In the genomic region with DNA sequence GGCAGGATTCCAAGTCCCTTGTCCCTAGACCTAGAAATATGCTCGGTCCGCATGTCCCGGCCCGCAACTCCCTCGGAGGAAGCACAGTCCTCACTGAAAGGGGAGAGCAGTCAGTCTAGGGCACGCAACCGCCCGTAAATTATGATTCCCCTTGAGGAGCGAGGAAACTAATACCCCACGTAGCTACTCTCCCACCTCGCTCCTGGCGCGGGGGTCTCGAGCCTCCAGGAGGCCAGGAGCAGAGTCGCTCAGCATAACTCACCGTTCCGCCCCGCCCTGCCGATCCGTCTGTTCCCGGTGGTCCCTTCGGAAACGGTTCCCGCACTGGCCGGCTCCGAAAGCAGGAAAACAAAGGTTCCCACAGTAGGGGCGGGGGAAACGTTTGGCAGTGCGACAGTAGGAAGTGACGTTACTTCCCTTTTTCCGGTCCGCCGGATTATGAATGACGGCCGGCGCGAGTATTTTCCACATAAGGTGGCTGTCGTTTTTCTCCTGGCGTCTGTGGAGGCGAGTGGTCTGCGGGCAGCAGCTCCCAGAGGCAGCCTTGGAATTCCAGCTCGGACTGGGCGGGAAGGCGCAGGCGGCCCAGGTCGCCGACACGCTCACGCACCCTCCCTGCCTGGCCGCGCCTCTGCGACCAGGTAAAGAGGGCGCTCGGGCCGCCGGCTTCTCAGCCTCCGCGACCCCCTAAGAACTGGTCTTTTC, we compare ENCODE assay signal across 8 cellular contexts. TPM values are rescaled to one million over a fixed set of nuclear protein-coding genes. Genes with fewer than 3 reads are reported as not detected.
A peak's percentile ranks its signal among the peaks of the same experiment; 100 is the strongest.
DNase-seq lines count a peak whose midpoint lies in the region; ATAC-seq and TF ChIP-seq lines count a peak whose summit lies in the region.

A gene with protein sequence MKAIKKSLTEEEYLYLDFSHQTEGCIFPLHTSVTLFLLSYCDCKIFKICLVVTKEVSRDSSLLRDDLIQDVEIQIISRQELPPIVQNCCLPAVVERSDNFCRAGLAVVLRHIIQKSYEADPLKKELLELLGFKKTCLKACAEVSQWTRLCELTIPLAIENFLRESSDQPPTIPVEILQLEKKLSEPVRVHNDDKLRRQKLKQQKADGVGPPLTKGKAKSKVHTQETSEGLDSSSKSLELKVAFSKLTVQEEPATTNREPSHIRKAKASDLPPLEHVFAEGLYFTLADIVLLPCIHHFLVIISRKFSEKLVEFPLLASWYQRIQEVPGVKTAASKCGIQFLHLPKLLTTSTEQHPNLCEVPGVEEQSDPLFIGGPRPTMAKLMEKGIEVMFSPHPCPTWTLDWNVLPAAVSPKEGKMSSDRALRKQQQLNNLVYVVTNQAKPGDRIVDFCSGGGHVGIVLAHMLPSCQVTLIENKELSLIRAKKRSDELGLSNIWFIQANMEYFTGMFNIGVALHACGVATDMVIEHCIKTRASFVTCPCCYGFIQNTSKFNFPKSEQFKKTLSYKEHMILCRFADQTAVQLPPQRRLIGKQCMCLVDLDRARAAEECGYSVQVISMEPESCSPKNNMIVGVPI (plus strand): TSS at position 409 of the 705 bp plus-strand sequence. CDS start 8,830 bp downstream, outside the sequence.
A gene with protein sequence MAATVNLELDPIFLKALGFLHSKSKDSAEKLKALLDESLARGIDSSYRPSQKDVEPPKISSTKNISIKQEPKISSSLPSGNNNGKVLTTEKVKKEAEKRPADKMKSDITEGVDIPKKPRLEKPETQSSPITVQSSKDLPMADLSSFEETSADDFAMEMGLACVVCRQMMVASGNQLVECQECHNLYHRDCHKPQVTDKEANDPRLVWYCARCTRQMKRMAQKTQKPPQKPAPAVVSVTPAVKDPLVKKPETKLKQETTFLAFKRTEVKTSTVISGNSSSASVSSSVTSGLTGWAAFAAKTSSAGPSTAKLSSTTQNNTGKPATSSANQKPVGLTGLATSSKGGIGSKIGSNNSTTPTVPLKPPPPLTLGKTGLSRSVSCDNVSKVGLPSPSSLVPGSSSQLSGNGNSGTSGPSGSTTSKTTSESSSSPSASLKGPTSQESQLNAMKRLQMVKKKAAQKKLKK (minus strand): TSS at position 314 of the 705 bp plus-strand sequence. CDS start 8,684 bp downstream, outside the sequence.

- H3K4me2 ChIP-seq in DND-41 (ENCODE audit: insufficient read depth, low read length), result peak within 1 kb of the TSS; percentile 94
- H3K4me2 ChIP-seq in GM23248 (ENCODE audit: unreplicated experiment), result peak within 1 kb of the TSS; percentile 99

- H3K9me3 ChIP-seq in DND-41 (ENCODE audit: insufficient read depth, low read length, severe bottlenecking) (no peaks in the 10 kb centered on the region), GM23248 (ENCODE audit: low read depth) (no peaks in the 10 kb centered on the region)

- H3K27ac ChIP-seq in DND-41 (ENCODE audit: low read length), result peak within 1 kb of the TSS; percentile 82
- peak within 1 kb of the TSS; percentile 64 for H3K27ac ChIP-seq in GM23248

- peak within 1 kb of the TSS; percentile 97 to 100 (median 100) for H3K4me3 Mint-ChIP-seq in naive B cell
- H3K4me3 Mint-ChIP-seq in stimulated activated memory B cell treated with anti-CD40 and anti-IgM and Interleukin-4, amounts not matched to agents 10 μg/mL and 1 μg/mL and 100 μg/mL, for 72 hours, result peak within 1 kb of the TSS; percentile 98

- peaks cover 44% of the 10 kb centered on the region for H3K4me1 ChIP-seq in DND-41 (ENCODE audit: insufficient read depth, low read length)
- H3K4me1 ChIP-seq in GM23248 (ENCODE audit: insufficient read depth), result peaks cover 25% of the 10 kb centered on the region

- no peak for TF ChIP-seq CTCF in DND-41 (IDR thresholded peaks at IDR 0.05; ENCODE audit: borderline replicate concordance, extremely low read depth, low read length, poor library complexity, severe bottlenecking)

- ATAC-seq in DND-41 (ENCODE audit: insufficient read depth, low read depth), result peak; percentile 89
- ATAC-seq in naive B cell (ENCODE audit: low read depth in 2 of 2), result peak; percentile 86 to 92
- peak; percentile 97 for ATAC-seq in stimulated activated memory B cell treated with anti-CD40 and anti-IgM and Interleukin-4, amounts not matched to agents 10 μg/mL and 1 μg/mL and 100 μg/mL, for 72 hours

- H3K36me3 Mint-ChIP-seq in naive B cell, result no peaks in the 10 kb centered on the region
- peaks cover 7% of the 10 kb centered on the region for H3K36me3 Mint-ChIP-seq in stimulated activated memory B cell treated with anti-CD40 and anti-IgM and Interleukin-4, amounts not matched to agents 10 μg/mL and 1 μg/mL and 100 μg/mL, for 72 hours

- H3K27ac Mint-ChIP-seq in naive B cell, result peak within 1 kb of the TSS; percentile 95 to 99 (median 98)
- H3K27ac Mint-ChIP-seq in stimulated activated memory B cell treated with anti-CD40 and anti-IgM and Interleukin-4, amounts not matched to agents 10 μg/mL and 1 μg/mL and 100 μg/mL, for 72 hours, result peak within 1 kb of the TSS; percentile 89

- H4K20me1 ChIP-seq in DND-41 (ENCODE audit: insufficient read depth, low read length), result peaks cover 10% of the 10 kb centered on the region; the same call in 1 of the 2 replicates
- no peaks in the 10 kb centered on the region for H4K20me1 ChIP-seq in GM23248 (ENCODE audit: insufficient read depth)

- H3K36me3 ChIP-seq in DND-41 (ENCODE audit: insufficient read depth, low read length) (peaks cover 3% of the 10 kb centered on the region; the same call in 1 of the 2 replicates), GM23248 (ENCODE audit: low read depth) (no peaks in the 10 kb centered on the region)

- no peaks in the 10 kb centered on the region for H3K27me3 Mint-ChIP-seq in naive B cell
- H3K27me3 Mint-ChIP-seq in stimulated activated memory B cell treated with anti-CD40 and anti-IgM and Interleukin-4, amounts not matched to agents 10 μg/mL and 1 μg/mL and 100 μg/mL, for 72 hours, result no peaks in the 10 kb centered on the region

- in situ Hi-C loops in GM23248 (cut with MboI), result no loop called here

- peak; percentile 91 for DNase-seq in DND-41
- peak; percentile 97 for DNase-seq in GM23248
- DNase-seq in Kasumi-1 (lab: John Stamatoyannopoulos, UW), result peak; percentile 91
- peak; percentile 87 for DNase-seq in RPMI7951 (ENCODE audit: low read depth)
- DNase-seq in activated T-helper 1 cell treated with anti-CD3 and anti-CD28 coated beads, Interleukin-2, amount 50 U/mL, for 16 hours (ENCODE audit: low read depth in 1 of 2, low spot score in 1 of 2), result peak; percentile 77 to 79
- DNase-seq in fibroblast of gingiva (ENCODE audit: low read depth), result peak; percentile 92
- peak; percentile 84 for DNase-seq in naive B cell

- peaks cover 25 to 40% (median 26%) of the 10 kb centered on the region in 3 donors for H3K4me1 Mint-ChIP-seq in naive B cell
- H3K4me1 Mint-ChIP-seq in stimulated activated memory B cell treated with anti-CD40 and anti-IgM and Interleukin-4, amounts not matched to agents 10 μg/mL and 1 μg/mL and 100 μg/mL, for 72 hours, result peaks cover 39% of the 10 kb centered on the region

- H3K27me3 ChIP-seq in DND-41 (ENCODE audit: insufficient read depth, low read length, poor library complexity) (no peaks in the 10 kb centered on the region), GM23248 (replicated peaks; ENCODE audit: insufficient read depth) (no peaks in the 10 kb centered on the region)

- H3K9ac ChIP-seq in DND-41 (ENCODE audit: low read depth, low read length), result peak within 1 kb of the TSS; percentile 76
- peak within 1 kb of the TSS; percentile 88 for H3K9ac ChIP-seq in GM23248

- H3K4me3 ChIP-seq in DND-41 (ENCODE audit: low read depth in 1 of 2, low read length in 2 of 2) (peak within 1 kb of the TSS; percentile 87 to 97), GM23248 (peak within 1 kb of the TSS; percentile 99)

- 1% methylated on average over 56 to 58 of the region's 58 CpGs for WGBS in GM23248 (ENCODE audit: low coverage in 1 of 2, low lambda C conversion rate in 2 of 2, missing lambda C conversion rate in 2 of 2), 2 experiments

- no peaks in the 10 kb centered on the region for H3F3A ChIP-seq in GM23248 (ENCODE audit: insufficient read depth)

- H3K79me2 ChIP-seq in DND-41 (ENCODE audit: insufficient read depth, low read length) (peaks cover 96% of the 10 kb centered on the region), GM23248 (ENCODE audit: insufficient read depth) (peaks cover 94% of the 10 kb centered on the region)

- no peaks in the 10 kb centered on the region for H3K9me2 ChIP-seq in GM23248 (ENCODE audit: insufficient read depth)

- H2AFZ ChIP-seq in DND-41 (ENCODE audit: low read depth, low read length), result peak within 1 kb of the TSS; percentile 97
- H2AFZ ChIP-seq in GM23248, result peak within 1 kb of the TSS; percentile 98

- H3K9me3 Mint-ChIP-seq in naive B cell, result no peaks in the 10 kb centered on the region
- H3K9me3 Mint-ChIP-seq in stimulated activated memory B cell treated with anti-CD40 and anti-IgM and Interleukin-4, amounts not matched to agents 10 μg/mL and 1 μg/mL and 100 μg/mL, for 72 hours, result no peaks in the 10 kb centered on the region

RNA-seq across cellular contexts. Expression of the first gene that starts in this region (rescaled TPM):
- total RNA-seq in GM23248 (2014; rRNA removed; shearing (Covaris generic)), result 5.7 and 6.7 TPM in 2 replicates
- polyA plus RNA-seq in GM23248 (2016; fragmentation: Nextera tagmentation; extraction: Ambion mirVana) (2.9 and 3.4 TPM in 2 replicates), naive B cell (ENCODE audit: low read depth in 6 of 6) (1 to 10 TPM in 5 of 6 donors, not detected in 1; 4.4 to 6.1 (median 4.9) TPM)
- 17.7 and 20.8 TPM in 2 replicates for total RNA-seq in RPMI7951 (2014; rRNA removed; shearing (Covaris generic))

RNA-seq across cellular contexts. Expression of the second gene that starts in this region (rescaled TPM):
- 13.7 and 16.5 TPM in 2 replicates for total RNA-seq in GM23248 (2014; rRNA removed; shearing (Covaris generic))
- polyA plus RNA-seq in GM23248 (2016; fragmentation: Nextera tagmentation; extraction: Ambion mirVana) (24.6 and 25.7 TPM in 2 replicates), naive B cell (ENCODE audit: low read depth in 6 of 6) (10 to 100 TPM; 23.5 to 35.2 (median 30.6) TPM)
- total RNA-seq in RPMI7951 (2014; rRNA removed; shearing (Covaris generic)), result 19.4 and 22.2 TPM in 2 replicates

Comparison
In these comparisons a context has a peak if more than half of its experiments do, and no peak if none do; other contexts are left out.
1. Peak in every context shown above with its lines: DNase-seq, ATAC-seq, H3K4me3 ChIP-seq and H3K27ac ChIP-seq.